10 cellular contexts compared by ENCODE assay signal in the genomic region with DNA sequence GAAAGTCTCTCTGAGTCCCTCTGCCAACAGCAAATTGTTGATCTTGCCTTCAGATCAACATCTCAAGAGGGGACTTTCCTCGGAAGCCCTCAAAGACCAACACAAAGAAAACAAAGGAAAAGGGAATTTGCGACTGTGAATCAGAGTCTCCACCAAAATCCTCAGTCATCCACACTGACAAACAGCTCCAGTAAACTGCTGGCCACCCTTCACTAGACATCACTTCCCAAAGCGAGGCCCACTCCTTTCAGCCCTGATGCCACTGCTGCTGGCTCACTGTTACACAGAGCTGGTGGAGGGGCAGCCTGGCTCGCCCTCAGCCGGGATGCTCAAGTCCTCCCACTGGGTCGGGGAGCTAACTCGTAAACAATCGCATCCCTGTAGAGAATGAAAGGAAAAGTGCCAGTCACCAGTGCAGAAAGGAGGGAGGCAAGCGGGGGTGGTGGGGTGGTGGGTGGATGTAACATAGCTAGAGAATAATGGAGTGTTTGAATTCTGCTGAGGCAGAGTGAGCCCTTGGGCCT. TPM values are rescaled to one million over a fixed set of nuclear protein-coding genes. Genes with fewer than 3 reads are reported as not detected.
DNase-seq lines count a peak whose midpoint lies in the region; ATAC-seq and TF ChIP-seq lines count a peak whose summit lies in the region.
"Had no signal": no experiment of that assay in that cellular context is flagged by ENCODE, and none has a peak within 500 bp of the region (broad histone marks: within the 10 kb centered on the region; RNA-seq: fewer than 3 reads in every experiment).

No MANE protein-coding gene starts in this region.

- DNase-seq in chondrocyte (ENCODE audit: low spot score) (no peak), DMS153 (lab: John Stamatoyannopoulos, UW) (no peak), cortex of kidney (lab: John Stamatoyannopoulos, UW) (no peak)
- DNase-seq in naive thymus-derived CD4-positive, alpha-beta T cell: no peak

- H3K36me3 ChIP-seq in HUES48 (ENCODE audit: control insufficient read depth, insufficient read depth, low read length) (no peaks in the 10 kb centered on the region), skeletal muscle satellite cell (ENCODE audit: insufficient read depth, low read length) (no peaks in the 10 kb centered on the region)
- H3K36me3 ChIP-seq in naive thymus-derived CD4-positive, alpha-beta T cell (ENCODE audit: control insufficient read depth in 2 of 3, insufficient read depth in 3 of 3, low read length in 3 of 3): no peaks in the 10 kb centered on the region

- H3K4me1 ChIP-seq in HUES48 (ENCODE audit: control insufficient read depth, insufficient read depth, low read length) (peaks cover 35% of the 10 kb centered on the region), skeletal muscle satellite cell (ENCODE audit: control insufficient read depth, insufficient read depth, low read length) (peaks cover 39% of the 10 kb centered on the region)
- no peaks in the 10 kb centered on the region for H3K4me1 ChIP-seq in naive thymus-derived CD4-positive, alpha-beta T cell (ENCODE audit: control insufficient read depth in 2 of 2, insufficient read depth in 2 of 2, low read length in 2 of 2)

- no peaks in the 10 kb centered on the region for H3K9me3 Mint-ChIP-seq in chondrocyte (ENCODE audit: low read depth)
- no peaks in the 10 kb centered on the region for H3K9me3 Mint-ChIP-seq in naive thymus-derived CD4-positive, alpha-beta T cell
- peaks cover 4% of the 10 kb centered on the region for H3K9me3 Mint-ChIP-seq in stimulated activated memory B cell treated with anti-CD40 and anti-IgM and Interleukin-4, amounts not matched to agents 10 μg/mL and 1 μg/mL and 100 μg/mL, for 72 hours

- peak overlapping the region; percentile 62 for H3K4me2 ChIP-seq in skeletal muscle satellite cell (ENCODE audit: low read length)

- H3K4me3 Mint-ChIP-seq in chondrocyte (ENCODE audit: unreplicated experiment): peak overlapping the region; percentile 51
- H3K4me3 Mint-ChIP-seq in naive thymus-derived CD4-positive, alpha-beta T cell: no peak overlapping the region
- H3K4me3 Mint-ChIP-seq in stimulated activated memory B cell treated with anti-CD40 and anti-IgM and Interleukin-4, amounts not matched to agents 10 μg/mL and 1 μg/mL and 100 μg/mL, for 72 hours: no peak overlapping the region

- H3K9ac ChIP-seq in HUES48 (ENCODE audit: low read depth, low read length) (no peak overlapping the region), skeletal muscle satellite cell (ENCODE audit: low read depth, low read length) (peak overlapping the region; percentile 5)

- H3K27me3 ChIP-seq in HUES48 (ENCODE audit: control insufficient read depth, insufficient read depth, low read length): no peaks in the 10 kb centered on the region
- H3K27me3 ChIP-seq in layer of hippocampus (ENCODE audit: control insufficient read depth, insufficient read depth, low read length): no peaks in the 10 kb centered on the region
- H3K27me3 ChIP-seq in skeletal muscle satellite cell (ENCODE audit: control insufficient read depth, insufficient read depth, low read length): peaks cover 2% of the 10 kb centered on the region
- no peaks in the 10 kb centered on the region for H3K27me3 ChIP-seq in naive thymus-derived CD4-positive, alpha-beta T cell (ENCODE audit: control insufficient read depth in 2 of 2, insufficient read depth in 2 of 2, low read length in 2 of 2)

- peak overlapping the region; percentile 93 for H3K27ac Mint-ChIP-seq in chondrocyte (ENCODE audit: unreplicated experiment)
- no peak overlapping the region for H3K27ac Mint-ChIP-seq in naive thymus-derived CD4-positive, alpha-beta T cell
- no peak overlapping the region for H3K27ac Mint-ChIP-seq in stimulated activated memory B cell treated with anti-CD40 and anti-IgM and Interleukin-4, amounts not matched to agents 10 μg/mL and 1 μg/mL and 100 μg/mL, for 72 hours

- H3K27ac ChIP-seq in HUES48 (ENCODE audit: low read depth, low read length) (peak overlapping the region; percentile 85), layer of hippocampus (ENCODE audit: low read depth, low read length) (peak overlapping the region; percentile 81)
- no peak overlapping the region for H3K27ac ChIP-seq in naive thymus-derived CD4-positive, alpha-beta T cell (ENCODE audit: low read depth, low read length)

- no peaks in the 10 kb centered on the region for H3K9me3 ChIP-seq in HUES48 (ENCODE audit: control insufficient read depth, insufficient read depth, low read length)
- H3K9me3 ChIP-seq in skeletal muscle satellite cell (replicated peaks; ENCODE audit: low read length): no peaks in the 10 kb centered on the region
- no peaks in the 10 kb centered on the region for H3K9me3 ChIP-seq in naive thymus-derived CD4-positive, alpha-beta T cell (ENCODE audit: control insufficient read depth in 2 of 3, low read length in 3 of 3)

- H3K4me3 ChIP-seq in HUES48 (ENCODE audit: low read depth, low read length) (no peak overlapping the region), skeletal muscle satellite cell (ENCODE audit: low read length) (peak overlapping the region; percentile 31)
- no peak overlapping the region for H3K4me3 ChIP-seq in naive thymus-derived CD4-positive, alpha-beta T cell (ENCODE audit: low read length)

- H3K4me1 Mint-ChIP-seq in chondrocyte (ENCODE audit: low read depth): peaks cover 39% of the 10 kb centered on the region
- H3K4me1 Mint-ChIP-seq in naive thymus-derived CD4-positive, alpha-beta T cell: no peaks in the 10 kb centered on the region
- H3K4me1 Mint-ChIP-seq in stimulated activated memory B cell treated with anti-CD40 and anti-IgM and Interleukin-4, amounts not matched to agents 10 μg/mL and 1 μg/mL and 100 μg/mL, for 72 hours: no peaks in the 10 kb centered on the region

- CTCF ChIA-PET in naive thymus-derived CD4-positive, alpha-beta T cell (lab: Charles Lee): no interaction called here

- intact Hi-C loops in naive thymus-derived CD4-positive, alpha-beta T cell (cut with micrococcal nuclease): no loop called here

- no peaks in the 10 kb centered on the region for H3K36me3 Mint-ChIP-seq in chondrocyte (ENCODE audit: low read depth)
- H3K36me3 Mint-ChIP-seq in naive thymus-derived CD4-positive, alpha-beta T cell: peaks cover 0 to 4% (median 0%) of the 10 kb centered on the region in 5 donors
- H3K36me3 Mint-ChIP-seq in stimulated activated memory B cell treated with anti-CD40 and anti-IgM and Interleukin-4, amounts not matched to agents 10 μg/mL and 1 μg/mL and 100 μg/mL, for 72 hours: no peaks in the 10 kb centered on the region

- POLR2A ChIA-PET in naive thymus-derived CD4-positive, alpha-beta T cell (lab: Charles Lee): no interaction called here

- ATAC-seq in naive thymus-derived CD4-positive, alpha-beta T cell: no peak
- ATAC-seq in stimulated activated memory B cell treated with anti-CD40 and anti-IgM and Interleukin-4, amounts not matched to agents 10 μg/mL and 1 μg/mL and 100 μg/mL, for 72 hours: no peak

- no peaks in the 10 kb centered on the region for H3K27me3 Mint-ChIP-seq in chondrocyte (ENCODE audit: low read depth)
- peaks cover 0 to 8% (median 4%) of the 10 kb centered on the region in 5 donors for H3K27me3 Mint-ChIP-seq in naive thymus-derived CD4-positive, alpha-beta T cell
- peaks cover 15% of the 10 kb centered on the region for H3K27me3 Mint-ChIP-seq in stimulated activated memory B cell treated with anti-CD40 and anti-IgM and Interleukin-4, amounts not matched to agents 10 μg/mL and 1 μg/mL and 100 μg/mL, for 72 hours

- no peak for TF ChIP-seq CTCF in chondrocyte (IDR thresholded peaks at IDR 0.05)

RNA-seq across cellular contexts. Expression of a gene that starts 1.3 kb away (rescaled TPM):
- total RNA-seq in chondrocyte: 2.9 to 7.9 TPM (median 6.9 TPM) in 3 replicates
- 1.5 TPM in 2 replicates for total RNA-seq in skeletal muscle satellite cell (2012; rRNA removed)
- not detected for total RNA-seq in naive thymus-derived CD4-positive, alpha-beta T cell
- not detected for polyA plus RNA-seq in naive thymus-derived CD4-positive, alpha-beta T cell
- total RNA-seq: NCI-H460, ureter had no signal
